Comparison of ENCODE assay signal across 17 cellular contexts in the genomic region with DNA sequence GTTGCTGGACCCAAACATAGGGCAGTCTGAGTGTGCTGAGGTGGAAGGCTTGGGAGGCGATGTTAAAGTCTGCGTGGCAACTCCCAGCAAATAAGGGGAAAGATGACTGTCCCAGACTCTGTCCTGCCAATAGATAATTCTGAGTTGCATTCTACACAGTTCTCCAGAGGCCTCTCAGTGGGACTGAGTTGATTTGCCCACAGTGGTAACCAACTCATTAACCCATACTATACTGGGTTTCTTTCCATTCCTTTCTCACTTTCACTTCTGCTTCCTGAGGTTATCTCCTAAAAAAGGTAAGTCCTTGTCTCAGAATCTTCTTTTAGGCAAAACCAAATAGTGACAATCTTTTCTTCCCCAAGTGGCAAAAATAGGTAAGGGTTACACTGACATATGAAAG.
DNase-seq lines count a peak whose midpoint lies in the region; ATAC-seq and TF ChIP-seq lines count a peak whose summit lies in the region.
"Had no signal": no experiment of that assay in that cellular context is flagged by ENCODE, and none has a peak within 500 bp of the region (broad histone marks: within the 10 kb centered on the region; RNA-seq: fewer than 3 reads in every experiment).

No MANE protein-coding gene starts in this region.

- no peak overlapping the region for H3K4me2 ChIP-seq in mammary epithelial cell (ENCODE audit: insufficient read depth, low read depth, low read length)

- no peak overlapping the region for H3K9ac ChIP-seq in mammary epithelial cell (ENCODE audit: insufficient read depth, low read length)

- H3K4me1 Mint-ChIP-seq in MCF 10A (ENCODE audit: insufficient read depth, unreplicated experiment), result no peaks in the 10 kb centered on the region
- H3K4me1 Mint-ChIP-seq: IgD-negative memory B cell had no signal

- H3K4me3 ChIP-seq in mammary epithelial cell (replicated peaks in 1 of 3; ENCODE audit: insufficient read depth in 1 of 3, low read depth in 2 of 3, low read length in 3 of 3) (no peak overlapping the region), coronary artery (no peak overlapping the region)

- no peaks in the 10 kb centered on the region for H4K20me1 ChIP-seq in mammary epithelial cell (ENCODE audit: insufficient read depth, low read length)

- POLR2A ChIA-PET in MCF 10A (lab: Yijun Ruan, JAX), result no interaction called here

- no peaks in the 10 kb centered on the region for H3K27me3 ChIP-seq in mammary epithelial cell (ENCODE audit: insufficient read depth, low read length)
- H3K27me3 ChIP-seq: BE2C had no signal

- H3K4me1 ChIP-seq in mammary epithelial cell (ENCODE audit: insufficient read depth, low read length), result no peaks in the 10 kb centered on the region
- H3K4me1 ChIP-seq: BE2C had no signal

- in situ Hi-C loops in mammary epithelial cell (cut with MboI; ENCODE audit: low sequenced_read_pairs in 2 of 2), result no loop called here

- peaks cover 7% of the 10 kb centered on the region for H3K9me3 Mint-ChIP-seq in MCF 10A (ENCODE audit: unreplicated experiment)

- H3K36me3 Mint-ChIP-seq in MCF 10A (ENCODE audit: insufficient read depth, unreplicated experiment), result no peaks in the 10 kb centered on the region
- H3K36me3 Mint-ChIP-seq: IgD-negative memory B cell had no signal

- dilution Hi-C loops in mammary epithelial cell (cut with HindIII; ENCODE audit: low sequenced_read_pairs), result no loop called here

- peak overlapping the region; percentile 33 for H2AFZ ChIP-seq in mammary epithelial cell (ENCODE audit: low read depth, low read length)

- intact Hi-C loops in mammary epithelial cell (cut with micrococcal nuclease) (no loop called here), MCF 10A (cut with micrococcal nuclease) (no loop called here)

- H3K27me3 Mint-ChIP-seq in MCF 10A (ENCODE audit: insufficient read depth, unreplicated experiment), result no peaks in the 10 kb centered on the region
- H3K27me3 Mint-ChIP-seq: CD4-positive, alpha-beta memory T cell; IgD-negative memory B cell had no signal

- no peak overlapping the region for H3K4me3 Mint-ChIP-seq in MCF 10A (ENCODE audit: unreplicated experiment)
- H3K4me3 Mint-ChIP-seq: CD4-positive, alpha-beta memory T cell; HFFc6; IgD-negative memory B cell had no signal

- 100% methylated on average over 2 of the region's 2 CpGs for WGBS in mammary epithelial cell (ENCODE audit: low coverage, missing lambda C conversion rate)

- TF ChIP-seq CTCF in mammary epithelial cell (conservative IDR thresholded peaks at IDR 0.05 in 1 of 2, IDR thresholded peaks at IDR 0.05 in 1 of 2; ENCODE audit: extremely low read depth in 1 of 2, insufficient read depth in 1 of 2, low read depth in 1 of 2, low read length in 2 of 2) (no peak), MCF 10A (IDR thresholded peaks at IDR 0.05; ENCODE audit: unreplicated experiment) (no peak), coronary artery (IDR thresholded peaks at IDR 0.05) (no peak)

- DNase-seq in mammary epithelial cell (no peak), MCF 10A (ENCODE audit: unreplicated experiment) (no peak), MV-4-11 (lab: John Stamatoyannopoulos, UW) (peak; percentile 17), DMS153 treated with DMSO at 0.1 percent for 48 hours (lab: John Stamatoyannopoulos, UW; ENCODE audit: unreplicated experiment) (no peak), mesenteric fat pad (ENCODE audit: low spot score) (no peak), coronary artery (ENCODE audit: low spot score) (no peak), globus pallidus (ENCODE audit: low spot score) (no peak)
- DNase-seq: BE2C; CD4-positive, alpha-beta memory T cell; DMS79 treated with DMSO at 0.1 percent for 48 hours; GF-D8; HCEC 1CT; HFFc6; KG1 had no signal

- no peaks in the 10 kb centered on the region for H3K36me3 ChIP-seq in mammary epithelial cell (ENCODE audit: insufficient read depth, low read length)
- H3K36me3 ChIP-seq: BE2C had no signal

- BruUV-seq in mammary epithelial cell (replicated peaks; lab: Mats Ljungman, UMichigan) (no TSS peak), MCF 10A (replicated peaks; lab: Mats Ljungman, UMichigan) (no TSS peak)

- no peaks in the 10 kb centered on the region for H3K9me3 ChIP-seq in mammary epithelial cell (replicated peaks; ENCODE audit: insufficient read depth, low read length)
- H3K9me3 ChIP-seq: BE2C had no signal

- ATAC-seq in GM21390 (IDR thresholded peaks at IDR 0.05; ENCODE audit: unreplicated experiment), result peak; percentile 53

- CTCF ChIA-PET in mammary epithelial cell (lab: Charles Lee; ENCODE audit: low non-redundant PET), result no interaction called here
- CTCF ChIA-PET in MCF 10A (lab: Yijun Ruan, JAX), result no interaction called here

- no peaks in the 10 kb centered on the region for H3K79me2 ChIP-seq in mammary epithelial cell (ENCODE audit: insufficient read depth, low read length)

- no peak overlapping the region for H3K27ac Mint-ChIP-seq in MCF 10A (ENCODE audit: low read depth, unreplicated experiment)
- H3K27ac Mint-ChIP-seq: CD4-positive, alpha-beta memory T cell; HFFc6; IgD-negative memory B cell had no signal

- H3K27ac ChIP-seq in mammary epithelial cell (ENCODE audit: insufficient read depth, low read depth, low read length) (no peak overlapping the region), coronary artery (no peak overlapping the region)
- H3K27ac ChIP-seq: C4-2B had no signal
